ENCODE assay signal across 9 cellular contexts in the genomic region with DNA sequence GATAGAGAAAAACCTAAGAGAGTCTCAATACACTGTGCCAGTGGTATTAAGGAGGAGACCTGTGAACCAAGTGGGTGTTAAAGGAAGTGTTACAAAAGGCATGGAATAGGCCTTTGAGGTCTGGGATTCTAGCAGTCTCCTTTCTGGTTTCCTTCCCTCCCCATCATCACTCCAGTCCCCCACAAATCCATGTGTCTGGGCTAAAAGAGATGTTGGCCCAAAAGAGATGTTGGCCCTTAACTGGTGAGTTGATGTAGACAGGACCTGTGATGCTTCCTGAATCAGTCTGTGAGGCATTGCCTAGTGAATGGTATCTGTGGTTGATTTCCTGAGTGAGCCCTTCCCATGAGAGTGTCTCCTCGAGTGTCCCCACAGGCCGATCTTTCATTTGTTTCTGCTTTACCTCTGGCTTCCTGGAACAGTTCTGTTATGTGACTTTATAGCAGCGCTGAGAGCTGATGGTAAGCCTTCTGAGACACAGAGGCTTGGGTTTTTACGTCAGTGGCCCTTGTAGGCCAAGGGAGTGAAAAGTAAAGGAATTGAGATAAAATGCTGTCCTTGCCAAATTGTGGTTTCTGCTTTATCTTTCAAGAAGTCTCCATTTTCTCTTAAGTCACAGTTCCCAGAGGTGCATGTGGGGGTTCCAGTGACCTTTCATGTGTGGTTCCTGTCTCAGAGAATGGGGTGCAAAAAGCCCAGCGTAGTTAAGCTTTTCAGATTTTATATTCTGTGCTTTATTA.
DNase-seq lines count a peak whose midpoint lies in the region; ATAC-seq, FAIRE-seq and TF ChIP-seq lines count a peak whose summit lies in the region.
"Had no signal": no experiment of that assay in that cellular context is flagged by ENCODE, and none has a peak within 500 bp of the region (broad histone marks: within the 10 kb centered on the region; RNA-seq: fewer than 3 reads in every experiment).

No MANE protein-coding gene starts in this region.

- H4K20me1 ChIP-seq in K562 (replicated peaks; ENCODE audit: control insufficient read depth, insufficient read depth, low read length), result no peaks in the 10 kb centered on the region

- H3K27ac Mint-ChIP-seq in mesothelial cell of epicardium, result peak overlapping the region; percentile 86

- H3K4me1 ChIP-seq in ACC112 (ENCODE audit: control insufficient read depth, insufficient read depth, low read length, unreplicated experiment) (peaks cover 49% of the 10 kb centered on the region), K562 (replicated peaks in 1 of 2; ENCODE audit: control insufficient read depth in 2 of 2, insufficient read depth in 2 of 2, low read length in 2 of 2) (no peaks in the 10 kb centered on the region; a peak in 1 of 5 replicates)

- H2AFZ ChIP-seq in ACC112 (ENCODE audit: low read length, unreplicated experiment) (peak overlapping the region; percentile 71), K562 (ENCODE audit: low read depth, low read length) (no peak overlapping the region)

- TF ChIP-seq CTCF in GM20000 (IDR thresholded peaks at IDR 0.05; ENCODE audit: extremely low read depth, missing control alignments), result no peak
- no peak for TF ChIP-seq CTCF in K562 (IDR thresholded peaks at IDR 0.05 in 2 of 3, conservative IDR thresholded peaks at IDR 0.05 in 1 of 3; ENCODE audit: insufficient read depth in 2 of 3, low read depth in 1 of 3, low read length in 3 of 3)
- no peak for TF ChIP-seq CTCF in mesothelial cell of epicardium (IDR thresholded peaks at IDR 0.05; ENCODE audit: unreplicated experiment)
- TF ChIP-seq CTCF in GM13977 (IDR thresholded peaks at IDR 0.05; ENCODE audit: extremely low read depth, insufficient read depth, missing control alignments), result no peak

- H3K36me3 ChIP-seq in ACC112 (ENCODE audit: insufficient read depth, low read length) (0 out of 2 replicates have a peak, but pooled peaks cover 5% of the 10 kb centered on the region), K562 (ENCODE audit: control insufficient read depth, insufficient read depth, low read length) (no peaks in the 10 kb centered on the region)

- peaks cover 13% of the 10 kb centered on the region for H3K36me3 Mint-ChIP-seq in mesothelial cell of epicardium

- no peak overlapping the region for H3K9ac ChIP-seq in K562 (ENCODE audit: insufficient read depth in 1 of 2, low read depth in 2 of 2, low read length in 2 of 2)

- no peaks in the 10 kb centered on the region for H3K9me3 ChIP-seq in K562 (replicated peaks; ENCODE audit: control insufficient read depth, insufficient read depth, low read depth, low read length)

- no peak for TF ChIP-seq POLR2A in K562 (conservative IDR thresholded peaks at IDR 0.05)

- DNase-seq in GM20000 (ENCODE audit: low spot score) (peak; percentile 29), OCI-M1 (lab: John Stamatoyannopoulos, UW) (peak; percentile 92), K562 (ENCODE audit: extremely low read depth in 1 of 4, low spot score in 3 of 4) (no peak), mesothelial cell of epicardium (ENCODE audit: low spot score in 2 of 2, unreplicated experiment in 2 of 2) (no peak), epidermal melanocyte (ENCODE audit: insufficient read length, low spot score) (no peak), GM13977 (ENCODE audit: low spot score) (no peak), HK-2 (ENCODE audit: unreplicated experiment) (no peak)

- H3K27ac ChIP-seq in ACC112 (ENCODE audit: low read depth, low read length) (peak overlapping the region; percentile 78), K562 (ENCODE audit: extremely low read depth, low read depth, low read length) (no peak overlapping the region)

- peaks cover 50% of the 10 kb centered on the region for H3K4me1 Mint-ChIP-seq in mesothelial cell of epicardium

- intact Hi-C loops in K562 (cut with micrococcal nuclease), result no loop called here

- H3K79me2 ChIP-seq in ACC112 (ENCODE audit: control insufficient read depth, insufficient read depth, low read length, unreplicated experiment) (no peaks in the 10 kb centered on the region), K562 (ENCODE audit: control insufficient read depth, insufficient read depth, low read length) (no peaks in the 10 kb centered on the region)

- FAIRE-seq in K562 (lab: Jason Lieb, UNC), result no peak
- FAIRE-seq: G401.6 had no signal

- no peak for TF ChIP-seq EP300 in K562 (IDR thresholded peaks at IDR 0.05; ENCODE audit: low read length)

- no peak for TF ChIP-seq RAD21 in K562 (CRISPR knock-in tag; conservative IDR thresholded peaks at IDR 0.05 in 1 of 2, IDR thresholded peaks at IDR 0.05 in 1 of 2)

- no peak; the same call in 2 of the 3 replicates for ATAC-seq in K562

- in situ Hi-C loops in K562 (cut with MboI), result no loop called here
- in situ Hi-C loops in GM13977 (cut with MboI; ENCODE audit: low pct_unique_long_range_greater_than_20kb, low sequenced_read_pairs, unreplicated experiment), result loop anchor here (25.0 kb wide), 1 partner anchor 220 kb away; no protein-coding TSS in a partner anchor

- whole genome bisulfite sequencing in K562 (ENCODE audit: insufficient coverage, low coverage, missing lambda C conversion rate), result 3% methylated on average over 5 of the region's 5 CpGs

- no peak overlapping the region for H3K4me2 ChIP-seq in K562 (ENCODE audit: insufficient read depth, low read length)

- H3K27me3 ChIP-seq in ACC112 (ENCODE audit: insufficient read depth, low read length) (no peaks in the 10 kb centered on the region), K562 (ENCODE audit: control insufficient read depth in 2 of 2, insufficient read depth in 2 of 2, low read length in 2 of 2) (no peaks in the 10 kb centered on the region)

- BruUV-seq in K562 (replicated peaks; lab: Mats Ljungman, UMichigan), result no TSS peak

- CTCF ChIA-PET in K562 (lab: Yijun Ruan, JAX; ENCODE audit: low intra/inter-chr PET ratio), result no interaction called here

- H3K9me1 ChIP-seq in K562 (ENCODE audit: control insufficient read depth, insufficient read depth, low read length), result no peaks in the 10 kb centered on the region

- H3K4me3 ChIP-seq in ACC112 (ENCODE audit: low read depth, low read length) (peak overlapping the region; percentile 70), K562 (no peak overlapping the region)

- POLR2A ChIA-PET in K562 (lab: Yijun Ruan, JAX), result no interaction called here

- no peaks in the 10 kb centered on the region for H3K27me3 Mint-ChIP-seq in mesothelial cell of epicardium (ENCODE audit: low read depth)

- H3K4me3 Mint-ChIP-seq in mesothelial cell of epicardium, result no peak overlapping the region

- H3K9me3 Mint-ChIP-seq in mesothelial cell of epicardium, result no peaks in the 10 kb centered on the region

TF ChIP-seq in K562, 482 proteins besides CTCF, POLR2A, EP300 and RAD21 (continues in another document):
- TF ChIP-seq BACH1 (tag; IDR thresholded peaks at IDR 0.05) (0 out of 2 replicates have a peak, but pooled peaks have one; percentile 27), ELF1 (tag; IDR thresholded peaks at IDR 0.05) (peak; percentile 37; the same call in 1 of the 2 replicates), C11orf30 (IDR thresholded peaks at IDR 0.05; ENCODE audit: low read depth) (0 out of 2 replicates have a peak, but pooled peaks have one; percentile 11), KAT7 (CRISPR knock-in tag; IDR thresholded peaks at IDR 0.05; ENCODE audit: borderline replicate concordance) (no peak), GABPA (tag; conservative IDR thresholded peaks at IDR 0.05; ENCODE audit: low read depth) (peak; percentile 58), SIRT6 (IDR thresholded peaks at IDR 0.05; ENCODE audit: low read depth, low read length) (no peak), NR2C2 (CRISPR knock-in tag; IDR thresholded peaks at IDR 0.05) (no peak), NR2C2 (tag; IDR thresholded peaks at IDR 0.05) (peak; percentile 53; the same call in 1 of the 2 replicates), ZFPM2 (CRISPR knock-in tag; IDR thresholded peaks at IDR 0.05) (no peak), ZNF639 (CRISPR knock-in tag; conservative IDR thresholded peaks at IDR 0.05 in 1 of 2, IDR thresholded peaks at IDR 0.05 in 1 of 2) (peak in 1 of 2 experiments; percentile 46; a peak in 1 of 4 replicates), NR2F6 (CRISPR knock-in tag; IDR thresholded peaks at IDR 0.05) (no peak)
- TF ChIP-seq, protein P1, sequence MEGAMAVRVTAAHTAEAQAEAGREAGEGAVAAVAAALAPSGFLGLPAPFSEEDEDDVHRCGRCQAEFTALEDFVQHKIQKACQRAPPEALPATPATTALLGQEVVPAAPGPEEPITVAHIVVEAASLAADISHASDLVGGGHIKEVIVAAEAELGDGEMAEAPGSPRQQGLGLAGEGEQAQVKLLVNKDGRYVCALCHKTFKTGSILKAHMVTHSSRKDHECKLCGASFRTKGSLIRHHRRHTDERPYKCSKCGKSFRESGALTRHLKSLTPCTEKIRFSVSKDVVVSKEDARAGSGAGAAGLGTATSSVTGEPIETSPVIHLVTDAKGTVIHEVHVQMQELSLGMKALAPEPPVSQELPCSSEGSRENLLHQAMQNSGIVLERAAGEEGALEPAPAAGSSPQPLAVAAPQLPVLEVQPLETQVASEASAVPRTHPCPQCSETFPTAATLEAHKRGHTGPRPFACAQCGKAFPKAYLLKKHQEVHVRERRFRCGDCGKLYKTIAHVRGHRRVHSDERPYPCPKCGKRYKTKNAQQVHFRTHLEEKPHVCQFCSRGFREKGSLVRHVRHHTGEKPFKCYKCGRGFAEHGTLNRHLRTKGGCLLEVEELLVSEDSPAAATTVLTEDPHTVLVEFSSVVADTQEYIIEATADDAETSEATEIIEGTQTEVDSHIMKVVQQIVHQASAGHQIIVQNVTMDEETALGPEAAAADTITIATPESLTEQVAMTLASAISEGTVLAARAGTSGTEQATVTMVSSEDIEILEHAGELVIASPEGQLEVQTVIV (CRISPR knock-in tag; IDR thresholded peaks at IDR 0.05; ENCODE audit: borderline replicate concordance), result no peak

Comparison
In these comparisons a context has a peak if more than half of its experiments do, and no peak if none do; other contexts are left out.
1. DNase-seq: peak in GM20000 (single experiment) and OCI-M1 (single experiment); none in K562 (0 of 4), mesothelial cell of epicardium (0 of 2), epidermal melanocyte (single experiment), GM13977 (single experiment) and HK-2 (single experiment).